In the genomic region with DNA sequence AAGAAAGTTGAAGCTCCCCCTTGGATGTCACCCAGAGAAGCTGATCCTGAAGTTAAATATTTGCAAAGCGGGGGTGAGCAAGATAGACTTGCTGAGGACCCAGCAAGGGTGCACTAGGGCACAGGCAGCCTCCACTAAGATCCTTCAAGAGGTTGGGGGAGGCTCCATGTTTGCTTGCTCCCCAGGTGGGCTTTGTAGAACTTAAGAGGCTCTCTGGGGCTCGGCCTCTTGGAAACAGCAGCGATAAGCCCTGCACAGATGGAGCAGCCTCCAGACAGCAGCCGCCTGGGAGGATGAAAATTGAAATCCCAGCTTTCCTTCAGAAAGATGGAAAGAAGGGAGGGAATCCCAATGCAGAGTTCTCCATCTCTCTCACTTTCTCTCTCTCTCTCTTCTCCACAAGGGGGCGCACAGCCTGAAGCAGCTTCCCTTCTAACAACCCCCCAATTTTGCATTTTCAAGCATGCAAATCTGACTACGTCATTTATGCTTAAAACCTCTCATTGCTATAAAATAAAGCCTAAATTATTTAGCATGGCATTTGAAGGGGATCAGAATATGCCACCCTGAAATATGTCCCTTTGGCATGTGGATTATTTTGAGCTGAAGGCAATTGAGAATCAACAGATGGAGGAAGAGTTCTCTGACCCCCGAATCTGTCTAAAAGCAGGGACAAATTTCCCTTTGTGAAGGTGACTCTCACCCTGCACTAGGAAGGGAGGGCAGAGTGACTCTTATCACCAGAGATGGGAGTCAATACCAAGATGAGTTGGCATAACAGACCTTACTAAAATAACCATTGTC, we compare ENCODE assay signal across 8 cellular contexts.
DNase-seq lines count a peak whose midpoint lies in the region; FAIRE-seq and TF ChIP-seq lines count a peak whose summit lies in the region.

No MANE protein-coding gene starts in this region.

- H3K9me3 ChIP-seq in SJCRH30 (replicated peaks) (peaks cover 6% of the 10 kb centered on the region), esophagus muscularis mucosa (peaks cover 0 to 14% (median 5%) of the 10 kb centered on the region in 4 donors)

- WGBS in esophagus muscularis mucosa: 89% methylated on average over 7 of the region's 7 CpGs

- H3K36me3 ChIP-seq in SJCRH30 (no peaks in the 10 kb centered on the region), esophagus muscularis mucosa (no peaks in the 10 kb centered on the region)

- H3K27me3 ChIP-seq in SJCRH30 (no peaks in the 10 kb centered on the region), esophagus muscularis mucosa (no peaks in the 10 kb centered on the region)

- peak; percentile 78 for TF ChIP-seq CTCF in HFF-Myc (IDR thresholded peaks at IDR 0.05; ENCODE audit: low read depth, low read length, missing control alignments)
- no peak for TF ChIP-seq CTCF in esophagus muscularis mucosa (IDR thresholded peaks at IDR 0.05)

- peak; percentile 35 for DNase-seq in GM03348 (ENCODE audit: low spot score)
- no peak for DNase-seq in HFF-Myc (ENCODE audit: extremely low read depth, low read depth)
- peak; percentile 50 to 77 for DNase-seq in SJCRH30
- peak; percentile 25 for DNase-seq in islet precursor cell
- DNase-seq in esophagus muscularis mucosa (ENCODE audit: extremely low spot score): no peak
- no peak for DNase-seq in medulla oblongata (ENCODE audit: extremely low spot score)
- no peak for DNase-seq in NCI-H1105 (lab: John Stamatoyannopoulos, UW)
- DNase-seq in HTR-8/SVneo (ENCODE audit: insufficient read length, low spot score): no peak

- FAIRE-seq in HTR-8/SVneo (lab: Jason Lieb, UNC): no peak

- TF ChIP-seq EP300 in esophagus muscularis mucosa (IDR thresholded peaks at IDR 0.05): no peak

- intact Hi-C loops in esophagus muscularis mucosa (cut with DNase I): no loop called here

- no peak overlapping the region for H3K27ac ChIP-seq in SJCRH30
- no peak overlapping the region for H3K27ac ChIP-seq in esophagus muscularis mucosa (replicated peaks in 1 of 4)

- no peak for TF ChIP-seq POLR2A in esophagus muscularis mucosa (IDR thresholded peaks at IDR 0.05; ENCODE audit: low read depth)

- H3K4me1 ChIP-seq in SJCRH30 (no peaks in the 10 kb centered on the region; the same call in 1 of the 2 replicates), esophagus muscularis mucosa (peaks cover 0 to under 1% (median 0%) of the 10 kb centered on the region in 4 donors)

- H3K4me3 ChIP-seq in HFF-Myc (replicated peaks; ENCODE audit: low read depth, low read length) (no peak overlapping the region), SJCRH30 (no peak overlapping the region), esophagus muscularis mucosa (no peak overlapping the region)

Comparison
In these comparisons a context has a peak if more than half of its experiments do, and no peak if none do; other contexts are left out.
1. DNase-seq: peak in GM03348 (single experiment), SJCRH30 (2 of 2) and islet precursor cell (single experiment); none in HFF-Myc (single experiment), esophagus muscularis mucosa (single experiment), medulla oblongata (single experiment), NCI-H1105 (single experiment) and HTR-8/SVneo (single experiment).